In the genomic region with DNA sequence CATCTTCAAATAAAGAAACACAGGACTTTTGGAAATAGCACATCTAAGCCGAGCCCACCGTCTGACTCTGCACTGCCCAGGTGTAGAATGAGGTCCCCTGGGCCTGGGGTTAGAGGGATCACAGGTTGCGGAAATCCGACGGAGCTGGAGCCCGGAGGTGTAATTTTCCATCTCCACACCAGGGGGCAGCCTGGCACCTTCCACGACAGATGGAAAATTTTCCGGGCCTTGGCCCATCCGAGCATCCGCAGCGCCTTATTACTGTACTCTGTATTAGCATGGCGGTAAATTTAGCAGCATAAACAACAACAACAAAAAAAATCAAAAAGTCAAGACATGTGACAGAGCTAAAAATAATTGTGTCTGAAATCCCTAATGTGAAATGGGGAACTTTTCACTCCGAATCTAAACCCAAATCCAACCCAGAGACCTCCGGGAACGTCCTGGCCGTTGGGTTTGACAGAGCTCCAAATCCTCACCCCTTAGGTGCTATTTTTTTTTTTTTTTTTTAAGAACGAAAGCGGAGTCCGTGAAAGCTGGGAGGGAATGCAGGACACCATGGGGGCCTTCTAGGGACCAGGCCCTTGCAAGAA, we compare ENCODE assay signal across 8 cellular contexts.
A peak's percentile ranks its signal among the peaks of the same experiment; 100 is the strongest.
DNase-seq lines count a peak whose midpoint lies in the region; ATAC-seq, FAIRE-seq and TF ChIP-seq lines count a peak whose summit lies in the region.

No MANE protein-coding gene starts in this region.

- no peak overlapping the region for H3K4me3 Mint-ChIP-seq in CD8-positive, alpha-beta T cell
- H3K4me3 Mint-ChIP-seq in WTC11 = no peak overlapping the region

- H3K4me3 ChIP-seq in CD8-positive, alpha-beta T cell (ENCODE audit: low read depth, low read length) = no peak overlapping the region
- no peak overlapping the region for H3K4me3 ChIP-seq in bronchial epithelial cell (ENCODE audit: low read depth, low read length)

- no peak for FAIRE-seq in bronchial epithelial cell (lab: Jason Lieb, UNC)

- CTCF ChIA-PET in CD8-positive, alpha-beta T cell (lab: Charles Lee) = interaction anchor here (0.6 to 2.6 kb wide), 12 partner anchors 15 to 1672 kb away, joined by 3 to 12 read pairs (median 4); no protein-coding TSS in a partner anchor
- CTCF ChIA-PET in WTC11 (lab: Charles Lee) = interaction anchor here (0.6 to 3.0 kb wide), 36 partner anchors 9 to 684 kb away, joined by 3 to 32 read pairs (median 4); partner anchors contain the start of genes RFC5 and SUDS3

- intact Hi-C loops in CD8-positive, alpha-beta T cell (cut with DNase I, micrococcal nuclease) = loop anchor here (10.0 kb wide), 4 partner anchors 160 to 1670 kb away; partner anchors contain the start of genes SUDS3 (in 2 of the 2) and TAOK3 (in 2 of the 2)

- no peaks in the 10 kb centered on the region for H3K9me3 ChIP-seq in CD8-positive, alpha-beta T cell (ENCODE audit: low read length)

- no peak overlapping the region for H3K27ac Mint-ChIP-seq in CD8-positive, alpha-beta T cell
- H3K27ac Mint-ChIP-seq in WTC11 = no peak overlapping the region

- H3K9me3 Mint-ChIP-seq in CD8-positive, alpha-beta T cell = no peaks in the 10 kb centered on the region
- no peaks in the 10 kb centered on the region for H3K9me3 Mint-ChIP-seq in WTC11

- no peaks in the 10 kb centered on the region for H3K36me3 Mint-ChIP-seq in CD8-positive, alpha-beta T cell
- H3K36me3 Mint-ChIP-seq in WTC11 = no peaks in the 10 kb centered on the region

- no peak overlapping the region for H3K27ac ChIP-seq in CD8-positive, alpha-beta T cell (ENCODE audit: low read depth, low read length)

- H3K27me3 ChIP-seq in CD8-positive, alpha-beta T cell (ENCODE audit: insufficient read depth, low read length) = no peaks in the 10 kb centered on the region
- no peaks in the 10 kb centered on the region for H3K27me3 ChIP-seq in bronchial epithelial cell (ENCODE audit: control insufficient read depth, insufficient read depth, low read length)

- peak; percentile 69 for TF ChIP-seq CTCF in CD8-positive, alpha-beta T cell (IDR thresholded peaks at IDR 0.05)
- TF ChIP-seq CTCF in WTC11 (IDR thresholded peaks at IDR 0.05) (peak; percentile 94), bronchial epithelial cell (IDR thresholded peaks at IDR 0.05; ENCODE audit: insufficient read depth, low read length, severe bottlenecking) (peak; percentile 85)

- H3K36me3 ChIP-seq in CD8-positive, alpha-beta T cell (ENCODE audit: insufficient read depth, low read length) = no peaks in the 10 kb centered on the region
- no peaks in the 10 kb centered on the region for H3K36me3 ChIP-seq in bronchial epithelial cell (ENCODE audit: control insufficient read depth, insufficient read depth, low read length)

- POLR2A ChIA-PET in CD8-positive, alpha-beta T cell (lab: Charles Lee) = no interaction called here
- POLR2A ChIA-PET in WTC11 (lab: Charles Lee) = interaction anchor here (0.6 to 1.3 kb wide), 3 partner anchors 17 to 187 kb away, joined by 3 read pairs; partner anchors contain the start of gene RFC5

- DNase-seq in CD8-positive, alpha-beta T cell = peak; percentile 5 to 64 (median 46)
- DNase-seq in NCI-H2029 (lab: John Stamatoyannopoulos, UW) (peak; percentile 71), WTC11 (ENCODE audit: low spot score) (peak; percentile 88), bronchial epithelial cell (ENCODE audit: low read depth) (peak; percentile 32), kidney tubule cell (ENCODE audit: low spot score) (peak; percentile 69)
- DNase-seq in stimulated activated CD4-positive, alpha-beta T cell treated with anti-CD3 and anti-CD28 coated beads, Interleukin-2, amount 100 ng/mL, for 4 hours (ENCODE audit: low read depth) = peak; percentile 37

- H3K27me3 Mint-ChIP-seq in CD8-positive, alpha-beta T cell (ENCODE audit: low read depth) = peaks cover 24% of the 10 kb centered on the region
- no peaks in the 10 kb centered on the region for H3K27me3 Mint-ChIP-seq in WTC11 (ENCODE audit: low read depth)

- peak; percentile 68 for ATAC-seq in CD8-positive, alpha-beta T cell
- peak; percentile 65 for ATAC-seq in GM21723 (IDR thresholded peaks at IDR 0.05; ENCODE audit: unreplicated experiment)
- peak; percentile 81 for ATAC-seq in WTC11
- ATAC-seq in HG02973 (IDR thresholded peaks at IDR 0.05; ENCODE audit: unreplicated experiment) = no peak

- H3K4me1 Mint-ChIP-seq in CD8-positive, alpha-beta T cell (ENCODE audit: low read depth) = peaks cover 7% of the 10 kb centered on the region
- peaks cover 22% of the 10 kb centered on the region for H3K4me1 Mint-ChIP-seq in WTC11

- no peaks in the 10 kb centered on the region for H3K4me1 ChIP-seq in CD8-positive, alpha-beta T cell (ENCODE audit: insufficient read depth, low read length)

TF ChIP-seq in WTC11, 78 proteins besides CTCF, POLR2A, EP300 and RAD21:
- TF ChIP-seq ZNF423 (CRISPR knock-in tag; IDR thresholded peaks at IDR 0.05) (no peak), FOXK1 (CRISPR knock-in tag; IDR thresholded peaks at IDR 0.05) (no peak), TCF7 (CRISPR knock-in tag; IDR thresholded peaks at IDR 0.05; ENCODE audit: low read depth) (no peak), NR2C2 (CRISPR knock-in tag; IDR thresholded peaks at IDR 0.05) (no peak), OVOL2 (CRISPR knock-in tag; IDR thresholded peaks at IDR 0.05; ENCODE audit: borderline replicate concordance) (no peak), SMAD4 (CRISPR knock-in tag; IDR thresholded peaks at IDR 0.05) (no peak)
- TF ChIP-seq, protein P1, sequence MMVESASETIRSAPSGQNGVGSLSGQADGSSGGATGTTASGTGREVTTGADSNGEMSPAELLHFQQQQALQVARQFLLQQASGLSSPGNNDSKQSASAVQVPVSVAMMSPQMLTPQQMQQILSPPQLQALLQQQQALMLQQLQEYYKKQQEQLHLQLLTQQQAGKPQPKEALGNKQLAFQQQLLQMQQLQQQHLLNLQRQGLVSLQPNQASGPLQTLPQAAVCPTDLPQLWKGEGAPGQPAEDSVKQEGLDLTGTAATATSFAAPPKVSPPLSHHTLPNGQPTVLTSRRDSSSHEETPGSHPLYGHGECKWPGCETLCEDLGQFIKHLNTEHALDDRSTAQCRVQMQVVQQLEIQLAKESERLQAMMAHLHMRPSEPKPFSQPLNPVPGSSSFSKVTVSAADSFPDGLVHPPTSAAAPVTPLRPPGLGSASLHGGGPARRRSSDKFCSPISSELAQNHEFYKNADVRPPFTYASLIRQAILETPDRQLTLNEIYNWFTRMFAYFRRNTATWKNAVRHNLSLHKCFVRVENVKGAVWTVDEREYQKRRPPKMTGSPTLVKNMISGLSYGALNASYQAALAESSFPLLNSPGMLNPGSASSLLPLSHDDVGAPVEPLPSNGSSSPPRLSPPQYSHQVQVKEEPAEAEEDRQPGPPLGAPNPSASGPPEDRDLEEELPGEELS (CRISPR knock-in tag; IDR thresholded peaks at IDR 0.05) = no peak

Comparison
In these comparisons a context has a peak if more than half of its experiments do, and no peak if none do; other contexts are left out.
1. DNase-seq: peak in every context shown above with its lines; median percentile 88 in WTC11; 71 in NCI-H2029; 69 in kidney tubule cell; 46 in CD8-positive, alpha-beta T cell; 37 in stimulated activated CD4-positive, alpha-beta T cell treated with anti-CD3 and anti-CD28 coated beads, Interleukin-2, amount 100 ng/mL, for 4 hours; 32 in bronchial epithelial cell.